8 cellular contexts compared by ENCODE assay signal in the genomic region with DNA sequence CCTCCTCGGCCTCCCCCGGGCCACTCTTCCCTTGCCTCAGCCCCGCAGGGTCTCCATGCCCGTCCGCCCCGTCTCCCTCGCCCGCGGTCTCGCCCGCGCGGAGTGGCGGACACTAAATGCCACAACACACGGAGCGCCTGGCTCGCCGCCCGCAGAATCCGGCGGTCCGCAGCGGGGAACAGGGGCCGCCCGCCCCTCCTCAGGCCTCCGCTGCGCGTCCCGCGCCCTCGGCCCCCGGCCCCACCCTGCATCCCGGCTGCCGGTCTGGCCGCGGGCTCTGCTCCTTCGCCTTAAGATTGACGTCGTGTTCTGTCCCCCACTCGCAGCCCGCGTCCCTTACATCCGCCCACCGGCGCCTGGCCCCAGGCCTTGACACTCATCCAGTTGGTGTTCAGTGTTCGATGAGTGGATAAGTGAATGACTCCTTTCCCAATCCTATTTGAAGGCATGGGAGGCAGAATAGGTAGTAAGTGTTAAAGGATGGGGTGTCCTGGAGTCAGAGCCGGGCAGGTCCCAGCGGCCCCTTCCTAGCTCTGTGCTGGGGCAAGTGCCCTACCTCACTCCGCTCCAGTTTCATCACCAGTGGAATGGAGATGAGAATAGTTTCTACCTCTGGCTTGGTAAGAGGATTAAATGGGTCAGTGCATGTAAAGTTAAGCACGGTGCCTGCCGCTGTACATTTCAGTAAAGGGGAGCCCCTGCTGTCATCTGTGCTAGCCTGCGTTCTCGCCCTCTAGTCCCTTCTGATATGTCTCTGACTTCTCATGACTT. TPM values are rescaled to one million over a fixed set of nuclear protein-coding genes. Genes with fewer than 3 reads are reported as not detected.
DNase-seq lines count a peak whose midpoint lies in the region; ATAC-seq and TF ChIP-seq lines count a peak whose summit lies in the region.

No MANE protein-coding gene starts in this region.

- peak overlapping the region; percentile 98 for H2AFZ ChIP-seq in parathyroid adenoma

- H3K36me3 ChIP-seq in HEK293 (ENCODE audit: control insufficient read depth in 2 of 2, insufficient read depth in 1 of 2, low read length in 2 of 2) (peaks cover 7 to 14% of the 10 kb centered on the region in 2 experiments; a peak in 2 of 3 replicates), parathyroid adenoma (ENCODE audit: control insufficient read depth, insufficient read depth, low read length) (no peaks in the 10 kb centered on the region)

- H3K9me3 ChIP-seq in HEK293 (ENCODE audit: control insufficient read depth, insufficient read depth, low read depth, low read length) (no peaks in the 10 kb centered on the region), parathyroid adenoma (ENCODE audit: control insufficient read depth, low read length) (no peaks in the 10 kb centered on the region)

- intact Hi-C loops in Right ventricle myocardium inferior (cut with DNase I) = loop anchor here (2.0 to 10.0 kb wide), 2 partner anchors 45 to 231 kb away; partner anchors contain the start of gene RCOR1

- H3K9ac ChIP-seq in parathyroid adenoma = peak overlapping the region; percentile 55

- no peak for TF ChIP-seq CTCF in HEK293 (tag by site-specific recombination; IDR thresholded peaks at IDR 0.05)
- TF ChIP-seq CTCF in parathyroid adenoma (IDR thresholded peaks at IDR 0.05) = no peak

- peak overlapping the region; percentile 64 for H3K4me3 ChIP-seq in HEK293 (ENCODE audit: low read depth, low read length)
- H3K4me3 ChIP-seq in parathyroid adenoma (ENCODE audit: low read depth, low read length) = peak overlapping the region; percentile 88

- peaks cover 28% of the 10 kb centered on the region for H3K79me2 ChIP-seq in parathyroid adenoma

- DNase-seq in DMS79 treated with DMSO at 0.1 percent for 48 hours (lab: John Stamatoyannopoulos, UW) = peak; percentile 65
- DNase-seq in DMS79 (lab: John Stamatoyannopoulos, UW) = no peak
- DNase-seq in NCI-H1105 (lab: John Stamatoyannopoulos, UW) = peak; percentile 50
- peak; percentile 28 for DNase-seq in activated naive CD4-positive, alpha-beta T cell treated with anti-CD3 and anti-CD28 coated beads, Interleukin-2, amount 50 U/mL, for 16 hours
- peak; percentile 83 for DNase-seq in Right ventricle myocardium inferior (ENCODE audit: missing footprints)
- DNase-seq in NCI-H446 treated with DMSO at 0.1 percent for 48 hours (lab: John Stamatoyannopoulos, UW) = no peak

- H3K27ac ChIP-seq in HEK293 (ENCODE audit: extremely low read depth, low read depth, low read length) = peak overlapping the region; percentile 67
- peak overlapping the region; percentile 76 for H3K27ac ChIP-seq in parathyroid adenoma

- ATAC-seq in Right ventricle myocardium inferior = peak; percentile 46

- POLR2A ChIA-PET in HEK293 (lab: Yijun Ruan, JAX) = interaction anchor here (0.5 to 1.5 kb wide), 8 partner anchors 11 to 593 kb away, joined by 3 to 7 read pairs (median 4); no protein-coding TSS in a partner anchor

- 0 out of 2 replicates have a peak, but pooled peaks cover 3% of the 10 kb centered on the region for H3K4me1 ChIP-seq in HEK293 (ENCODE audit: control insufficient read depth, insufficient read depth, low read length)
- H3K4me1 ChIP-seq in parathyroid adenoma = peaks cover 14% of the 10 kb centered on the region

- CTCF ChIA-PET in HEK293 (lab: Yijun Ruan, JAX) = interaction anchor here (0.6 kb wide), 1 partner anchor 214 kb away, joined by 7 read pairs; no protein-coding TSS in a partner anchor

- H3K27me3 ChIP-seq in parathyroid adenoma (ENCODE audit: control insufficient read depth, insufficient read depth, low read length) = no peaks in the 10 kb centered on the region

- H3K4me2 ChIP-seq in parathyroid adenoma (ENCODE audit: low read length) = peak overlapping the region; percentile 75

TF ChIP-seq in HEK293, 187 proteins besides CTCF, POLR2A, EP300 and RAD21 (continues in another document):
- TF ChIP-seq ZNF701 (tag by site-specific recombination; IDR thresholded peaks at IDR 0.05) = no peak
- peak; percentile 69; the same call in 1 of the 2 replicates for TF ChIP-seq ZNF600 (tag by site-specific recombination; IDR thresholded peaks at IDR 0.05)
- TF ChIP-seq ZNF777 (tag by site-specific recombination; IDR thresholded peaks at IDR 0.05; ENCODE audit: borderline replicate concordance) = peak; percentile 96
- no peak for TF ChIP-seq ZSCAN23 (tag by site-specific recombination; IDR thresholded peaks at IDR 0.05)
- no peak for TF ChIP-seq ZNF114 (tag by site-specific recombination; IDR thresholded peaks at IDR 0.05)
- TF ChIP-seq, protein P1, sequence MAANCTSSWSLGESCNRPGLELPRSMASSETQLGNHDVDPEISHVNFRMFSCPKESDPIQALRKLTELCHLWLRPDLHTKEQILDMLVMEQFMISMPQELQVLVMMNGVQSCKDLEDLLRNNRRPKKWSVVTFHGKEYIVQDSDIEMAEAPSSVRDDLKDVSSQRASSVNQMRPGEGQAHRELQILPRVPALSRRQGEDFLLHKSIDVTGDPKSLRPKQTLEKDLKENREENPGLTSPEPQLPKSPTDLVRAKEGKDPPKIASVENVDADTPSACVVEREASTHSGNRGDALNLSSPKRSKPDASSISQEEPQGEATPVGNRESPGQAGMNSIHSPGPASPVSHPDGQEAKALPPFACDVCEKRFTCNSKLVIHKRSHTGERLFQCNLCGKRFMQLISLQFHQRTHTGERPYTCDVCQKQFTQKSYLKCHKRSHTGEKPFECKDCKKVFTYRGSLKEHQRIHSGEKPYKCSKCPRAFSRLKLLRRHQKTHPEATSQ (tag by site-specific recombination; IDR thresholded peaks at IDR 0.05) = peak; percentile 74; the same call in 1 of the 2 replicates
- TF ChIP-seq KLF8 (tag by site-specific recombination; IDR thresholded peaks at IDR 0.05) = 0 out of 2 replicates have a peak, but pooled peaks have one; percentile 23
- no peak for TF ChIP-seq ZNF354C (tag by site-specific recombination; IDR thresholded peaks at IDR 0.05; ENCODE audit: borderline replicate concordance, low read depth)
- no peak for TF ChIP-seq PRDM1 (tag by site-specific recombination; IDR thresholded peaks at IDR 0.05)
- TF ChIP-seq YY1 (tag by site-specific recombination; IDR thresholded peaks at IDR 0.05) = peak; percentile 35; the same call in 1 of the 2 replicates
- TF ChIP-seq, protein P2, sequence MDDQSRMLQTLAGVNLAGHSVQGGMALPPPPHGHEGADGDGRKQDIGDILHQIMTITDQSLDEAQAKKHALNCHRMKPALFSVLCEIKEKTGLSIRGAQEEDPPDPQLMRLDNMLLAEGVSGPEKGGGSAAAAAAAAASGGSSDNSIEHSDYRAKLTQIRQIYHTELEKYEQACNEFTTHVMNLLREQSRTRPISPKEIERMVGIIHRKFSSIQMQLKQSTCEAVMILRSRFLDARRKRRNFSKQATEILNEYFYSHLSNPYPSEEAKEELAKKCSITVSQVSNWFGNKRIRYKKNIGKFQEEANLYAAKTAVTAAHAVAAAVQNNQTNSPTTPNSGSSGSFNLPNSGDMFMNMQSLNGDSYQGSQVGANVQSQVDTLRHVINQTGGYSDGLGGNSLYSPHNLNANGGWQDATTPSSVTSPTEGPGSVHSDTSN (CRISPR knock-in tag; IDR thresholded peaks at IDR 0.05) = 0 out of 2 replicates have a peak, but pooled peaks have one; percentile 34
- no peak for TF ChIP-seq REPIN1 (tag by site-specific recombination; IDR thresholded peaks at IDR 0.05; ENCODE audit: low read depth)
- TF ChIP-seq, protein P3, sequence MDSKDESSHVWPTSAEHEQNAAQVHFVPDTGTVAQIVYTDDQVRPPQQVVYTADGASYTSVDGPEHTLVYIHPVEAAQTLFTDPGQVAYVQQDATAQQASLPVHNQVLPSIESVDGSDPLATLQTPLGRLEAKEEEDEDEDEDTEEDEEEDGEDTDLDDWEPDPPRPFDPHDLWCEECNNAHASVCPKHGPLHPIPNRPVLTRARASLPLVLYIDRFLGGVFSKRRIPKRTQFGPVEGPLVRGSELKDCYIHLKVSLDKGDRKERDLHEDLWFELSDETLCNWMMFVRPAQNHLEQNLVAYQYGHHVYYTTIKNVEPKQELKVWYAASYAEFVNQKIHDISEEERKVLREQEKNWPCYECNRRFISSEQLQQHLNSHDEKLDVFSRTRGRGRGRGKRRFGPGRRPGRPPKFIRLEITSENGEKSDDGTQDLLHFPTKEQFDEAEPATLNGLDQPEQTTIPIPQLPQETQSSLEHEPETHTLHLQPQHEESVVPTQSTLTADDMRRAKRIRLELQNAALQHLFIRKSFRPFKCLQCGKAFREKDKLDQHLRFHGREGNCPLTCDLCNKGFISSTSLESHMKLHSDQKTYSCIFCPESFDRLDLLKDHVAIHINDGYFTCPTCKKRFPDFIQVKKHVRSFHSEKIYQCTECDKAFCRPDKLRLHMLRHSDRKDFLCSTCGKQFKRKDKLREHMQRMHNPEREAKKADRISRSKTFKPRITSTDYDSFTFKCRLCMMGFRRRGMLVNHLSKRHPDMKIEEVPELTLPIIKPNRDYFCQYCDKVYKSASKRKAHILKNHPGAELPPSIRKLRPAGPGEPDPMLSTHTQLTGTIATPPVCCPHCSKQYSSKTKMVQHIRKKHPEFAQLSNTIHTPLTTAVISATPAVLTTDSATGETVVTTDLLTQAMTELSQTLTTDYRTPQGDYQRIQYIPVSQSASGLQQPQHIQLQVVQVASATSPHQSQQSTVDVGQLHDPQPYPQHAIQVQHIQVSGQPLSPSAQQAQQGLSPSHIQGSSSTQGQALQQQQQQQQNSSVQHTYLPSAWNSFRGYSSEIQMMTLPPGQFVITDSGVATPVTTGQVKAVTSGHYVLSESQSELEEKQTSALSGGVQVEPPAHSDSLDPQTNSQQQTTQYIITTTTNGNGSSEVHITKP (tag by site-specific recombination; IDR thresholded peaks at IDR 0.05) = 0 out of 2 replicates have a peak, but pooled peaks have one; percentile 10
- TF ChIP-seq, protein P4, sequence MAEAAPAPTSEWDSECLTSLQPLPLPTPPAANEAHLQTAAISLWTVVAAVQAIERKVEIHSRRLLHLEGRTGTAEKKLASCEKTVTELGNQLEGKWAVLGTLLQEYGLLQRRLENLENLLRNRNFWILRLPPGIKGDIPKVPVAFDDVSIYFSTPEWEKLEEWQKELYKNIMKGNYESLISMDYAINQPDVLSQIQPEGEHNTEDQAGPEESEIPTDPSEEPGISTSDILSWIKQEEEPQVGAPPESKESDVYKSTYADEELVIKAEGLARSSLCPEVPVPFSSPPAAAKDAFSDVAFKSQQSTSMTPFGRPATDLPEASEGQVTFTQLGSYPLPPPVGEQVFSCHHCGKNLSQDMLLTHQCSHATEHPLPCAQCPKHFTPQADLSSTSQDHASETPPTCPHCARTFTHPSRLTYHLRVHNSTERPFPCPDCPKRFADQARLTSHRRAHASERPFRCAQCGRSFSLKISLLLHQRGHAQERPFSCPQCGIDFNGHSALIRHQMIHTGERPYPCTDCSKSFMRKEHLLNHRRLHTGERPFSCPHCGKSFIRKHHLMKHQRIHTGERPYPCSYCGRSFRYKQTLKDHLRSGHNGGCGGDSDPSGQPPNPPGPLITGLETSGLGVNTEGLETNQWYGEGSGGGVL (tag by site-specific recombination; IDR thresholded peaks at IDR 0.05) = peak; percentile 55; the same call in 1 of the 2 replicates

RNA-seq across cellular contexts. Expression of gene TECPR2, which starts 0.6 kb away (rescaled TPM):
- total RNA-seq in Right ventricle myocardium inferior = 19.4 TPM

RNA-seq across cellular contexts. Expression of gene CINP, which starts 0.7 kb away (rescaled TPM):
- 31.1 TPM for total RNA-seq in Right ventricle myocardium inferior

RNA-seq across cellular contexts. Expression of gene ZNF839, which starts 43.8 kb away (rescaled TPM):
- 7.6 TPM for total RNA-seq in Right ventricle myocardium inferior

RNA-seq across cellular contexts. Expression of gene MOK, which starts 58.4 kb away (rescaled TPM):
- 9.4 TPM for total RNA-seq in Right ventricle myocardium inferior

Comparison
In these comparisons a context has a peak if more than half of its experiments do, and no peak if none do; other contexts are left out.
1. DNase-seq: peak in DMS79 treated with DMSO at 0.1 percent for 48 hours (single experiment), NCI-H1105 (single experiment), activated naive CD4-positive, alpha-beta T cell treated with anti-CD3 and anti-CD28 coated beads, Interleukin-2, amount 50 U/mL, for 16 hours (single experiment) and Right ventricle myocardium inferior (single experiment); none in DMS79 (single experiment) and NCI-H446 treated with DMSO at 0.1 percent for 48 hours (single experiment).